1 cellular context compared by ENCODE assay signal in genomic region chr17:61862975-61863800, GRCh38.
TF ChIP-seq lines count a peak whose summit lies in the region.

Gene BRIP1, minus strand, starts transcription at chr17:61863528. Its CDS starts 1,989 bp downstream, at chr17:61861539.

TF ChIP-seq in SK-N-SH, 30 proteins besides CTCF, POLR2A, EP300 and RAD21 (continued from another document):
- TF ChIP-seq, protein P1, sequence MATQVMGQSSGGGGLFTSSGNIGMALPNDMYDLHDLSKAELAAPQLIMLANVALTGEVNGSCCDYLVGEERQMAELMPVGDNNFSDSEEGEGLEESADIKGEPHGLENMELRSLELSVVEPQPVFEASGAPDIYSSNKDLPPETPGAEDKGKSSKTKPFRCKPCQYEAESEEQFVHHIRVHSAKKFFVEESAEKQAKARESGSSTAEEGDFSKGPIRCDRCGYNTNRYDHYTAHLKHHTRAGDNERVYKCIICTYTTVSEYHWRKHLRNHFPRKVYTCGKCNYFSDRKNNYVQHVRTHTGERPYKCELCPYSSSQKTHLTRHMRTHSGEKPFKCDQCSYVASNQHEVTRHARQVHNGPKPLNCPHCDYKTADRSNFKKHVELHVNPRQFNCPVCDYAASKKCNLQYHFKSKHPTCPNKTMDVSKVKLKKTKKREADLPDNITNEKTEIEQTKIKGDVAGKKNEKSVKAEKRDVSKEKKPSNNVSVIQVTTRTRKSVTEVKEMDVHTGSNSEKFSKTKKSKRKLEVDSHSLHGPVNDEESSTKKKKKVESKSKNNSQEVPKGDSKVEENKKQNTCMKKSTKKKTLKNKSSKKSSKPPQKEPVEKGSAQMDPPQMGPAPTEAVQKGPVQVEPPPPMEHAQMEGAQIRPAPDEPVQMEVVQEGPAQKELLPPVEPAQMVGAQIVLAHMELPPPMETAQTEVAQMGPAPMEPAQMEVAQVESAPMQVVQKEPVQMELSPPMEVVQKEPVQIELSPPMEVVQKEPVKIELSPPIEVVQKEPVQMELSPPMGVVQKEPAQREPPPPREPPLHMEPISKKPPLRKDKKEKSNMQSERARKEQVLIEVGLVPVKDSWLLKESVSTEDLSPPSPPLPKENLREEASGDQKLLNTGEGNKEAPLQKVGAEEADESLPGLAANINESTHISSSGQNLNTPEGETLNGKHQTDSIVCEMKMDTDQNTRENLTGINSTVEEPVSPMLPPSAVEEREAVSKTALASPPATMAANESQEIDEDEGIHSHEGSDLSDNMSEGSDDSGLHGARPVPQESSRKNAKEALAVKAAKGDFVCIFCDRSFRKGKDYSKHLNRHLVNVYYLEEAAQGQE (IDR thresholded peaks at IDR 0.05; ENCODE audit: low read depth, low read length), result no peak
- TF ChIP-seq, protein P2, sequence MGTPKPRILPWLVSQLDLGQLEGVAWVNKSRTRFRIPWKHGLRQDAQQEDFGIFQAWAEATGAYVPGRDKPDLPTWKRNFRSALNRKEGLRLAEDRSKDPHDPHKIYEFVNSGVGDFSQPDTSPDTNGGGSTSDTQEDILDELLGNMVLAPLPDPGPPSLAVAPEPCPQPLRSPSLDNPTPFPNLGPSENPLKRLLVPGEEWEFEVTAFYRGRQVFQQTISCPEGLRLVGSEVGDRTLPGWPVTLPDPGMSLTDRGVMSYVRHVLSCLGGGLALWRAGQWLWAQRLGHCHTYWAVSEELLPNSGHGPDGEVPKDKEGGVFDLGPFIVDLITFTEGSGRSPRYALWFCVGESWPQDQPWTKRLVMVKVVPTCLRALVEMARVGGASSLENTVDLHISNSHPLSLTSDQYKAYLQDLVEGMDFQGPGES (IDR thresholded peaks at IDR 0.05; ENCODE audit: low read depth, low read length), result peak; percentile 87
- TF ChIP-seq NFIC (IDR thresholded peaks at IDR 0.05; ENCODE audit: borderline replicate concordance), result no peak
- peak; percentile 92 for TF ChIP-seq CHD2 (IDR thresholded peaks at IDR 0.05; ENCODE audit: low read length, partially characterized antibody)
- TF ChIP-seq ELF1 (IDR thresholded peaks at IDR 0.05), result no peak
- TF ChIP-seq TAF1 (IDR thresholded peaks at IDR 0.05; ENCODE audit: borderline replicate concordance, low read depth, low read length), result peak; percentile 71; the same call in 1 of the 2 replicates
- no peak for TF ChIP-seq NRF1 (IDR thresholded peaks at IDR 0.05; ENCODE audit: low read depth, low read length)
- TF ChIP-seq ZBTB33 (IDR thresholded peaks at IDR 0.05; ENCODE audit: borderline replicate concordance, low read depth), result no peak
- no peak for TF ChIP-seq EZH2phosphoT487 (IDR thresholded peaks at IDR 0.05; ENCODE audit: borderline replicate concordance, low read depth)
- TF ChIP-seq GATA2 (CRISPR knock-in tag; IDR thresholded peaks at IDR 0.05), result 0 out of 2 replicates have a peak, but pooled peaks have one; percentile 7
- peak; percentile 85 for TF ChIP-seq RFX5 (IDR thresholded peaks at IDR 0.05; ENCODE audit: low read length)
- TF ChIP-seq RCOR1 (IDR thresholded peaks at IDR 0.05; ENCODE audit: low read length), result no peak
- no peak for TF ChIP-seq FOXJ3 (CRISPR knock-in tag; IDR thresholded peaks at IDR 0.05)
- no peak for TF ChIP-seq USF1 (IDR thresholded peaks at IDR 0.05; ENCODE audit: borderline replicate concordance, low read depth)
- peak; percentile 59 for TF ChIP-seq MXI1 (IDR thresholded peaks at IDR 0.05; ENCODE audit: low read depth, low read length)
- no peak; the same call in 1 of the 2 replicates for TF ChIP-seq YY1 (IDR thresholded peaks at IDR 0.05; ENCODE audit: low read depth)
- 0 out of 2 replicates have a peak, but pooled peaks have one; percentile 13 for TF ChIP-seq GABPA (IDR thresholded peaks at IDR 0.05; ENCODE audit: low read depth)
- peak; percentile 34; the same call in 1 of the 2 replicates for TF ChIP-seq FOXM1 (IDR thresholded peaks at IDR 0.05; ENCODE audit: low read depth)
